In genomic region chr1:119480175-119480574, GRCh38 we compare ENCODE assay signal across 37 cellular contexts. TPM values are rescaled to one million over a fixed set of nuclear protein-coding genes. Genes with fewer than 3 reads are reported as not detected.
"Had no signal": no experiment of that assay in that cellular context is flagged by ENCODE, and none has a peak within 500 bp of the region (broad histone marks: within the 10 kb centered on the region; RNA-seq: fewer than 3 reads in every experiment).

No MANE protein-coding gene starts in this region.

- H3K27me3 ChIP-seq: MG63 had no signal

- H3K36me3 ChIP-seq: MG63 had no signal

- DNase-seq: MG63, MM.1S, MV-4-11, NCI-H1048, NCI-H1092, NCI-H1092 treated with DMSO at 0.1 percent for 48 hours, NCI-H1105, NCI-H1105 treated with DMSO at 0.1 percent for 48 hours, NCI-H1417, NCI-H1417 treated with DMSO at 0.1 percent for 48 hours, NCI-H1436, NCI-H1436 treated with DMSO at 0.1 percent for 48 hours, NCI-H146, NCI-H1694, NCI-H1694 treated with DMSO at 0.1 percent for 48 hours, NCI-H187, NCI-H187 treated with DMSO at 0.1 percent for 48 hours, NCI-H1930, NCI-H2029, NCI-H2029 treated with DMSO at 0.1 percent for 48 hours, NCI-H2081, NCI-H2081 treated with DMSO at 0.1 percent for 48 hours, NCI-H2107, NCI-H2171, NCI-H2171 treated with DMSO at 0.1 percent for 48 hours, NCI-H2227 treated with DMSO at 0.1 percent for 48 hours, NCI-H226, NCI-H345, NCI-H446, NCI-H446 treated with DMSO at 0.1 percent for 48 hours, NCI-H510A, NCI-H524, NCI-H524 treated with DMSO at 0.1 percent for 48 hours had no signal

- H3K4me3 ChIP-seq: MG63 had no signal

- H3K9me3 ChIP-seq: MG63 had no signal

RNA-seq across cellular contexts. Expression of gene HSD3B1, which starts 26.8 kb away (rescaled TPM):
- total RNA-seq: LHCN-M2, M059J, MCF 10A, NCI-H460 had no signal
